In the genomic region with DNA sequence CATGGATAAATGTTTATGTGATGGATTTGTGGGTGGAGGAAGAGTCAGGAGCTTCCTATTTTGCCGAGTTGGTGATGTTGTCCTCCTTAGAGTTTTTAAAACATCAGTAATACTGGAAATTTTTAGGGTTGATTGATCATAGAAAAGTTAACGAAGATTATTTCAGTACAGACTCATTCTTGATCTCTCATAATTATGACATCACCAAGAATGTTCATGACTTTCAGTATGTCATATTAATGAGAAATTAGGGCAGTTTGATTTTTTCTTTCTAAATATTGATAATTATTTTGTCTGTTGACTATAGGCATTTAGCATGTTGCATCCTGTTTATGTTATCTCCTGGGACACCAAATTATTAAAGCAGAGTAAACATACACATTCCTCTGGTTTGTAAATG, we compare ENCODE assay signal across 33 cellular contexts.
A peak's percentile ranks its signal among the peaks of the same experiment; 100 is the strongest.
DNase-seq lines count a peak whose midpoint lies in the region; ATAC-seq, FAIRE-seq and TF ChIP-seq lines count a peak whose summit lies in the region.
"Had no signal": no experiment of that assay in that cellular context is flagged by ENCODE, and none has a peak within 500 bp of the region (broad histone marks: within the 10 kb centered on the region; RNA-seq: fewer than 3 reads in every experiment).

No MANE protein-coding gene starts in this region.

- peak overlapping the region; percentile 57; the same call in 1 of the 2 replicates for H2BK120ac ChIP-seq in IMR-90 (ENCODE audit: low read depth, low read length)

- H2BK15ac ChIP-seq in IMR-90 (ENCODE audit: low read depth, low read length): no peak overlapping the region

- peak overlapping the region; percentile 27 for H2BK20ac ChIP-seq in IMR-90 (ENCODE audit: low read depth, low read length)

- H4K5ac ChIP-seq in IMR-90 (ENCODE audit: low read depth, low read length): no peak overlapping the region

- no peak overlapping the region for H3K18ac ChIP-seq in IMR-90 (ENCODE audit: low read depth, low read length)

- in situ Hi-C loops in HepG2 (cut with HindIII; ENCODE audit: extremely low pct_ligation_motif_present, low pct_unique_long_range_greater_than_20kb): no loop called here
- in situ Hi-C loops in IMR-90 (cut with MboI; ENCODE audit: low sequenced_read_pairs): no loop called here

- H3K4me3 ChIP-seq in HepG2 (replicated peaks in 1 of 3; ENCODE audit: insufficient read depth in 1 of 3, low read depth in 2 of 3, low read length in 3 of 3) (no peak overlapping the region), right lobe of liver (no peak overlapping the region), HEK293 (ENCODE audit: low read depth, low read length) (no peak overlapping the region), IMR-90 (ENCODE audit: insufficient read depth, low read depth, low read length) (no peak overlapping the region)
- H3K4me3 ChIP-seq: A549; BLaER1; BLaER1 treated with 17β-estradiol and CSF1 and Interleukin-3, amounts not matched to agents 10 nM and 100 nM had no signal

- no peak overlapping the region for H4K8ac ChIP-seq in IMR-90 (ENCODE audit: low read depth in 2 of 2, low read length in 2 of 2)

- H3K14ac ChIP-seq in IMR-90 (replicated peaks; ENCODE audit: low read depth, low read length): 0 out of 2 replicates have a peak overlapping the region, but pooled peaks have one; percentile 8

- H3K27me3 ChIP-seq in HepG2 (ENCODE audit: control insufficient read depth in 1 of 2, insufficient read depth in 2 of 2, low read length in 2 of 2) (no peaks in the 10 kb centered on the region), right lobe of liver (no peaks in the 10 kb centered on the region), IMR-90 (ENCODE audit: control insufficient read depth, insufficient read depth, low read length) (no peaks in the 10 kb centered on the region)
- H3K27me3 ChIP-seq: BE2C; BLaER1; BLaER1 treated with 17β-estradiol and CSF1 and Interleukin-3, amounts not matched to agents 10 nM and 100 nM had no signal

- no peak overlapping the region for H2AK9ac ChIP-seq in IMR-90 (replicated peaks; ENCODE audit: low read depth, low read length, poor library complexity)

- no peaks in the 10 kb centered on the region for H3K79me1 ChIP-seq in IMR-90 (ENCODE audit: low read depth in 1 of 2, low read length in 2 of 2)

- H3K9ac ChIP-seq in HepG2 (ENCODE audit: insufficient read depth, low read depth, low read length): no peak overlapping the region
- no peak overlapping the region for H3K9ac ChIP-seq in IMR-90 (ENCODE audit: low read depth, low read length)
- H3K9ac ChIP-seq: BLaER1; BLaER1 treated with 17β-estradiol and CSF1 and Interleukin-3, amounts not matched to agents 10 nM and 100 nM had no signal

- H3K4me2 ChIP-seq in HepG2 (ENCODE audit: low read depth, low read length): no peak overlapping the region
- H3K4me2 ChIP-seq in IMR-90 (ENCODE audit: low read depth, low read length): no peak overlapping the region
- H3K4me2 ChIP-seq: A549; BLaER1; BLaER1 treated with 17β-estradiol and CSF1 and Interleukin-3, amounts not matched to agents 10 nM and 100 nM had no signal

- H3K4me1 ChIP-seq in HepG2 (ENCODE audit: insufficient read depth, low read length): no peaks in the 10 kb centered on the region
- H3K4me1 ChIP-seq in right lobe of liver: no peaks in the 10 kb centered on the region
- H3K4me1 ChIP-seq in HEK293 (ENCODE audit: control insufficient read depth, insufficient read depth, low read length): no peaks in the 10 kb centered on the region
- no peaks in the 10 kb centered on the region for H3K4me1 ChIP-seq in IMR-90 (ENCODE audit: control insufficient read depth, insufficient read depth, low read length)
- H3K4me1 ChIP-seq: A549; BE2C; BLaER1; BLaER1 treated with 17β-estradiol and CSF1 and Interleukin-3, amounts not matched to agents 10 nM and 100 nM had no signal

- no peak for ATAC-seq in HepG2
- ATAC-seq in right lobe of liver: no peak
- no peak for ATAC-seq in IMR-90 (ENCODE audit: low read depth)
- ATAC-seq in HG02840 (IDR thresholded peaks at IDR 0.05; ENCODE audit: low FRiP score, unreplicated experiment): no peak
- ATAC-seq: A549; CD8-positive, alpha-beta T cell had no signal

- CTCF ChIA-PET in HepG2 (lab: Yijun Ruan, JAX; ENCODE audit: low intra/inter-chr PET ratio, low total read pairs) (no interaction called here), HEK293 (lab: Yijun Ruan, JAX) (interaction anchor here (0.7 kb wide), 1 partner anchor 731 kb away, joined by 3 read pairs; no protein-coding TSS in a partner anchor), IMR-90 (lab: Yijun Ruan, JAX) (no interaction called here)

- no peaks in the 10 kb centered on the region for H3K36me3 ChIP-seq in HepG2 (replicated peaks in 1 of 2; ENCODE audit: control insufficient read depth in 1 of 2, insufficient read depth in 2 of 2, low read length in 2 of 2)
- H3K36me3 ChIP-seq in right lobe of liver: no peaks in the 10 kb centered on the region
- no peaks in the 10 kb centered on the region for H3K36me3 ChIP-seq in HEK293 (ENCODE audit: control insufficient read depth in 2 of 2, insufficient read depth in 1 of 2, low read length in 2 of 2)
- no peaks in the 10 kb centered on the region for H3K36me3 ChIP-seq in IMR-90 (ENCODE audit: control insufficient read depth, insufficient read depth, low read length)
- H3K36me3 ChIP-seq: BE2C; BLaER1; BLaER1 treated with 17β-estradiol and CSF1 and Interleukin-3, amounts not matched to agents 10 nM and 100 nM had no signal

- no peaks in the 10 kb centered on the region for H3K79me2 ChIP-seq in HepG2 (ENCODE audit: insufficient read depth, low read length)

- no peaks in the 10 kb centered on the region for H3K9me1 ChIP-seq in IMR-90 (ENCODE audit: insufficient read depth, low read length)

- WGBS in HepG2 (ENCODE audit: low lambda C conversion rate): 0% methylated on average over 2 of the region's 2 CpGs
- 44% methylated on average over 2 of the region's 2 CpGs for WGBS in right lobe of liver (ENCODE audit: insufficient coverage, low coverage, low lambda C conversion rate, missing lambda C conversion rate)
- no CpG with 5 or more reads among the region's 2 CpGs for WGBS in IMR-90 (ENCODE audit: extremely low coverage in 2 of 2, insufficient read length in 1 of 2), 2 experiments

- no peak overlapping the region for H3K56ac ChIP-seq in IMR-90 (ENCODE audit: extremely low read depth, insufficient read depth, low read length)

- TF ChIP-seq CTCF in HepG2 (CRISPR knock-in tag; IDR thresholded peaks at IDR 0.05) (no peak), right lobe of liver (IDR thresholded peaks at IDR 0.05) (no peak), HEK293 (tag by site-specific recombination; IDR thresholded peaks at IDR 0.05) (no peak), IMR-90 (conservative IDR thresholded peaks at IDR 0.05; ENCODE audit: low read depth, low read length) (no peak)

- H3K27ac ChIP-seq in HepG2 (ENCODE audit: extremely low read length, insufficient read depth, low read length) (no peak overlapping the region), right lobe of liver (no peak overlapping the region), HEK293 (ENCODE audit: extremely low read depth, low read depth, low read length) (no peak overlapping the region), IMR-90 (ENCODE audit: insufficient read depth, low read length) (no peak overlapping the region)
- H3K27ac ChIP-seq: 22Rv1; A549; BLaER1; BLaER1 treated with 17β-estradiol and CSF1 and Interleukin-3, amounts not matched to agents 10 nM and 100 nM; C4-2B had no signal

- no peak for DNase-seq in HepG2 (ENCODE audit: low spot score)
- DNase-seq in right lobe of liver: no peak
- DNase-seq in IMR-90: no peak
- DNase-seq in central memory CD4-positive, alpha-beta T cell: no peak
- DNase-seq: 8988T; ACHN; AML-193; BE2C; C1 segment of cervical spinal cord; Caco-2; Calu3; CD4-positive, alpha-beta memory T cell; CD4-positive, alpha-beta T cell; CD4-positive, CD25-positive, alpha-beta regulatory T cell; CD8-positive, alpha-beta memory T cell; CD8-positive, alpha-beta T cell; COR-L47; DMS 273 treated with DMSO at 0.1 percent for 48 hours; DMS153; DMS53; DMS79; DMS79 treated with DMSO at 0.1 percent for 48 hours; DND-41; EL had no signal

- TF ChIP-seq POLR2A in HepG2 (IDR thresholded peaks at IDR 0.05; ENCODE audit: insufficient read depth in 1 of 2, low read depth in 2 of 2, low read length in 2 of 2) (no peak), right lobe of liver (IDR thresholded peaks at IDR 0.05) (no peak), IMR-90 (IDR thresholded peaks at IDR 0.05; ENCODE audit: low read depth, low read length) (no peak)

- no TSS peak for BruUV-seq in HepG2 (replicated peaks; lab: Mats Ljungman, UMichigan)
- no TSS peak for BruUV-seq in IMR-90 (replicated peaks; lab: Mats Ljungman, UMichigan)

- TF ChIP-seq EP300 in HepG2 (IDR thresholded peaks at IDR 0.05; ENCODE audit: low read depth in 2 of 2, low read length in 2 of 2) (no peak), HepG2 (CRISPR knock-in tag; IDR thresholded peaks at IDR 0.05; ENCODE audit: borderline replicate concordance) (no peak)

- dilution Hi-C loops in IMR-90 (cut with HindIII; ENCODE audit: low sequenced_read_pairs, unreplicated experiment): no loop called here

- H3K9me3 ChIP-seq in HepG2 (ENCODE audit: low read length) (no peaks in the 10 kb centered on the region), right lobe of liver (peaks cover 0 to 8% (median 0%) of the 10 kb centered on the region in 4 donors), HEK293 (ENCODE audit: control insufficient read depth, insufficient read depth, low read depth, low read length) (no peaks in the 10 kb centered on the region), IMR-90 (ENCODE audit: control insufficient read depth, insufficient read depth, low read length) (peaks cover 9% of the 10 kb centered on the region)
- H3K9me3 ChIP-seq: A549, BE2C had no signal

- no peak overlapping the region for H2AK5ac ChIP-seq in IMR-90 (ENCODE audit: low read depth, low read length)

- TF ChIP-seq RAD21 in HepG2 (CRISPR knock-in tag; IDR thresholded peaks at IDR 0.05) (no peak), IMR-90 (IDR thresholded peaks at IDR 0.05; ENCODE audit: low read length) (no peak)

- H2AFZ ChIP-seq in HepG2 (ENCODE audit: low read length) (no peak overlapping the region), IMR-90 (replicated peaks; ENCODE audit: low read length, poor library complexity) (no peak overlapping the region)

- H3K4ac ChIP-seq in IMR-90 (ENCODE audit: low read depth, low read length): no peak overlapping the region

- no peaks in the 10 kb centered on the region for H4K20me1 ChIP-seq in HepG2 (ENCODE audit: insufficient read depth, low read length)
- H4K20me1 ChIP-seq in IMR-90 (ENCODE audit: insufficient read depth, low read length): no peaks in the 10 kb centered on the region
- H4K20me1 ChIP-seq: BLaER1; BLaER1 treated with 17β-estradiol and CSF1 and Interleukin-3, amounts not matched to agents 10 nM and 100 nM had no signal

- peak overlapping the region; percentile 32; the same call in 1 of the 2 replicates for H4K91ac ChIP-seq in IMR-90 (ENCODE audit: insufficient read depth, low read depth, low read length)

- intact Hi-C loops in HepG2 (cut with micrococcal nuclease; ENCODE audit: unreplicated experiment) (no loop called here), right lobe of liver (cut with DNase I) (no loop called here), IMR-90 (cut with micrococcal nuclease) (no loop called here)

- no peak overlapping the region for H3K23ac ChIP-seq in IMR-90 (ENCODE audit: low read depth, low read length)

- FAIRE-seq in HepG2 (lab: Jason Lieb, UNC): no peak
- FAIRE-seq: A204.1, A549, D721Med had no signal

- H2BK5ac ChIP-seq in IMR-90 (ENCODE audit: low read depth, low read length, poor library complexity, severe bottlenecking): no peak overlapping the region

- POLR2A ChIA-PET in HepG2 (lab: Yijun Ruan, JAX): interaction anchor here (0.6 kb wide), 1 partner anchor 198 kb away, joined by 3 read pairs; no protein-coding TSS in a partner anchor
- POLR2A ChIA-PET in HEK293 (lab: Yijun Ruan, JAX): no interaction called here
- POLR2A ChIA-PET in IMR-90 (lab: Charles Lee; ENCODE audit: unreplicated experiment): interaction anchor here (0.5 kb wide), 1 partner anchor 46 kb away, joined by 5 read pairs; no protein-coding TSS in a partner anchor
